ENCODE assay signal across 1 cellular context in the genomic region with DNA sequence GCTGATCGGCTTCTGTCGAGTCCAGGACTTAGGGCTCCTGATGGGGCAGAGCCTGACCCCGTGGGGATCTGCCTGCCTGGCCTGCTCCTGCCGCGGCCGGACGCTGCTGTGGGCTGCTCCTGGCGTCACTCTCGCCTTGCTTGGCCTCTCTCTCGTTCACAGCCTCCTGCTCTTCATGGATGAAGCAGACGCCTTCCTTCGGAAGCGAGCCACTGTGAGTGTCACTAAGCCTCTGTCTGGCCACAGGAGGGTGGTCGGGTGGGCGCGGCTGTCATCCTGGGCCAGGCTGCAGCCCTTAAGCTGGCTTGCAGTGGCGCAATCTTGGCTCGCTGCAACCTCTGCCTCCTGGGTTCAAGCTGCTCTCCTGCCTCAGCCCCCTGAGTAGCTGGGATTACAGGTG.
TF ChIP-seq lines count a peak whose summit lies in the region.

No MANE protein-coding gene starts in this region.

TF ChIP-seq in GM12878, 131 proteins besides CTCF, POLR2A, EP300 and RAD21 (continued from another document):
- TF ChIP-seq, protein P1, sequence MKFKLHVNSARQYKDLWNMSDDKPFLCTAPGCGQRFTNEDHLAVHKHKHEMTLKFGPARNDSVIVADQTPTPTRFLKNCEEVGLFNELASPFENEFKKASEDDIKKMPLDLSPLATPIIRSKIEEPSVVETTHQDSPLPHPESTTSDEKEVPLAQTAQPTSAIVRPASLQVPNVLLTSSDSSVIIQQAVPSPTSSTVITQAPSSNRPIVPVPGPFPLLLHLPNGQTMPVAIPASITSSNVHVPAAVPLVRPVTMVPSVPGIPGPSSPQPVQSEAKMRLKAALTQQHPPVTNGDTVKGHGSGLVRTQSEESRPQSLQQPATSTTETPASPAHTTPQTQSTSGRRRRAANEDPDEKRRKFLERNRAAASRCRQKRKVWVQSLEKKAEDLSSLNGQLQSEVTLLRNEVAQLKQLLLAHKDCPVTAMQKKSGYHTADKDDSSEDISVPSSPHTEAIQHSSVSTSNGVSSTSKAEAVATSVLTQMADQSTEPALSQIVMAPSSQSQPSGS (IDR thresholded peaks at IDR 0.05; ENCODE audit: low read length), result no peak
- no peak for TF ChIP-seq SREBF1 (IDR thresholded peaks at IDR 0.05; ENCODE audit: low read length)
- TF ChIP-seq, protein P2, sequence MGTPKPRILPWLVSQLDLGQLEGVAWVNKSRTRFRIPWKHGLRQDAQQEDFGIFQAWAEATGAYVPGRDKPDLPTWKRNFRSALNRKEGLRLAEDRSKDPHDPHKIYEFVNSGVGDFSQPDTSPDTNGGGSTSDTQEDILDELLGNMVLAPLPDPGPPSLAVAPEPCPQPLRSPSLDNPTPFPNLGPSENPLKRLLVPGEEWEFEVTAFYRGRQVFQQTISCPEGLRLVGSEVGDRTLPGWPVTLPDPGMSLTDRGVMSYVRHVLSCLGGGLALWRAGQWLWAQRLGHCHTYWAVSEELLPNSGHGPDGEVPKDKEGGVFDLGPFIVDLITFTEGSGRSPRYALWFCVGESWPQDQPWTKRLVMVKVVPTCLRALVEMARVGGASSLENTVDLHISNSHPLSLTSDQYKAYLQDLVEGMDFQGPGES (IDR thresholded peaks at IDR 0.05), result no peak
